Comparison of ENCODE assay signal across 8 cellular contexts in genomic region chr11:43879789-43880639, GRCh38. TPM values are rescaled to one million over a fixed set of nuclear protein-coding genes. Genes with fewer than 3 reads are reported as not detected.
A peak's percentile ranks its signal among the peaks of the same experiment; 100 is the strongest.
DNase-seq lines count a peak whose midpoint lies in the region; ATAC-seq and TF ChIP-seq lines count a peak whose summit lies in the region.

No MANE protein-coding gene starts in this region.

- peaks cover 29% of the 10 kb centered on the region for H3K4me1 Mint-ChIP-seq in brain

- peaks cover 36% of the 10 kb centered on the region for H3K27me3 Mint-ChIP-seq in brain

- H3K4me3 ChIP-seq in AG04450 (ENCODE audit: low read depth, low read length) (peak overlapping the region; percentile 75), mononuclear cell (ENCODE audit: low read length) (peak overlapping the region; percentile 81)

- no peak overlapping the region for H3K27ac ChIP-seq in AG04450 (ENCODE audit: low read depth, low read length)

- H3K27ac Mint-ChIP-seq in brain, result peak overlapping the region; percentile 8 to 95 (median 90)

- no peak for DNase-seq in AG04450 (ENCODE audit: low read depth, low spot score)
- no peak for DNase-seq in islet precursor cell
- no peak for DNase-seq in stimulated activated CD4-positive, alpha-beta T cell treated with anti-CD3 and anti-CD28 coated beads, Interleukin-2, amount 100 ng/mL, for 24 hours
- no peak for DNase-seq in NCI-H2029 (lab: John Stamatoyannopoulos, UW)

- CTCF ChIA-PET in AG04450 (lab: Charles Lee), result interaction anchor here (0.6 to 1.9 kb wide), 4 partner anchors 10 to 64 kb away, joined by 4 to 25 read pairs (median 5); no protein-coding TSS in a partner anchor

- H3K4me1 ChIP-seq in mononuclear cell (ENCODE audit: insufficient read depth, low read length), result peaks cover 16% of the 10 kb centered on the region

- H3K27me3 ChIP-seq in AG04450 (ENCODE audit: control insufficient read depth, insufficient read depth, low read length), result peaks cover 4% of the 10 kb centered on the region
- H3K27me3 ChIP-seq in mononuclear cell (ENCODE audit: insufficient read depth, low read length), result peaks cover 35% of the 10 kb centered on the region

- POLR2A ChIA-PET in AG04450 (lab: Yijun Ruan, JAX), result no interaction called here

- H3K9me3 ChIP-seq in AG04450 (ENCODE audit: control insufficient read depth, insufficient read depth, low read length) (no peaks in the 10 kb centered on the region), mononuclear cell (ENCODE audit: low read depth, low read length) (no peaks in the 10 kb centered on the region)

- ATAC-seq in HG02938 (IDR thresholded peaks at IDR 0.05; ENCODE audit: unreplicated experiment), result peak; percentile 7
- no peak for ATAC-seq in GM21619 (IDR thresholded peaks at IDR 0.05; ENCODE audit: unreplicated experiment)

- peaks cover 0 to 4% (median 0%) of the 10 kb centered on the region in 5 experiments for H3K9me3 Mint-ChIP-seq in brain

- peak overlapping the region; percentile 83 to 98 (median 89) for H3K4me3 Mint-ChIP-seq in brain

- H3K36me3 Mint-ChIP-seq in brain, result peaks cover 24% of the 10 kb centered on the region

- no peak for TF ChIP-seq CTCF in AG04450 (IDR thresholded peaks at IDR 0.05; ENCODE audit: low read depth, low read length)
- no peak for TF ChIP-seq CTCF in brain (conservative IDR thresholded peaks at IDR 0.05)

RNA-seq across cellular contexts. Expression of gene ALKBH3, which starts 0.6 kb away (rescaled TPM):
- polyA plus RNA-seq in AG04450 (2011; rRNA removed), result 35.0 and 36.5 TPM in 2 replicates
- 21.2 and 25.0 TPM in 2 replicates for polyA minus RNA-seq in AG04450 (2011; rRNA and poly(A)+ RNA removed)
- polyA plus RNA-seq in brain (ENCODE audit: insufficient read depth, low read depth, low replicate concordance), result 20.7 TPM
- total RNA-seq in mononuclear cell, result 20.0 TPM
